ENCODE assay signal across 14 cellular contexts in the genomic region with DNA sequence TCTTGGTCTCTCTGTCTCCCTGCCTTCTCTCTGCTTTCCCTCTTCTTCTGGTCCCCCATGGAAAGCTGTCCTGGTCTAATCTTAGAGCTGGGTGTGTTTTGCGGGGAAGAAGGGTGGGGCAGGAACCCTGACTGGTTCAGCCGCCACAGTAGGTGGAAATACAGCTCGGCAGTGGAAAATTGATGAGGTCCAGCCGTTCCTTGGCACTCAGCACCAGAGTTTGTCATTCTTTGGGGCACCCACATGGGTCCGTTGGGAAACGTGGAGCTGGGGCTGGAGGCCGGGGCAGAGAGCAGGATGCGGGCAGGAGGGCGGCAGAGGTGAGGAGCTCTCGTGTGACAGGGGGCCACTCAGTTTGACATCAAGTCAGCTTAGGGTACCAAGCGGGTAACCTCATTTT.
DNase-seq lines count a peak whose midpoint lies in the region; ATAC-seq and TF ChIP-seq lines count a peak whose summit lies in the region.
"Had no signal": no experiment of that assay in that cellular context is flagged by ENCODE, and none has a peak within 500 bp of the region (broad histone marks: within the 10 kb centered on the region; RNA-seq: fewer than 3 reads in every experiment).

No MANE protein-coding gene starts in this region.

- CTCF ChIA-PET in AG04450 (lab: Charles Lee), result no interaction called here

- H3K4me3 ChIP-seq in AG04450 (ENCODE audit: low read depth, low read length), result peak overlapping the region; percentile 59
- H3K4me3 ChIP-seq in lower lobe of right lung, result peak overlapping the region; percentile 70

- H3K27me3 ChIP-seq in AG04450 (ENCODE audit: control insufficient read depth, insufficient read depth, low read length) (no peaks in the 10 kb centered on the region), lower lobe of right lung (ENCODE audit: low read depth) (no peaks in the 10 kb centered on the region)
- H3K27me3 ChIP-seq: Peyer's patch, tibial nerve had no signal

- H3K36me3 Mint-ChIP-seq in activated naive CD4-positive, alpha-beta T cell treated with anti-CD3 and anti-CD28 coated beads, Interleukin-2, amount 50 U/mL, for 72 hours, result peaks cover 18 to 40% of the 10 kb centered on the region in 2 donors
- H3K36me3 Mint-ChIP-seq: brain had no signal

- H3K27ac Mint-ChIP-seq in activated naive CD4-positive, alpha-beta T cell treated with anti-CD3 and anti-CD28 coated beads, Interleukin-2, amount 50 U/mL, for 72 hours, result peak overlapping the region; percentile 93

- H3K9me3 ChIP-seq in AG04450 (ENCODE audit: control insufficient read depth, insufficient read depth, low read length) (no peaks in the 10 kb centered on the region), lower lobe of right lung (no peaks in the 10 kb centered on the region)
- H3K9me3 ChIP-seq: Peyer's patch, tibial nerve had no signal

- TF ChIP-seq CTCF in AG04450 (IDR thresholded peaks at IDR 0.05; ENCODE audit: low read depth, low read length), result no peak
- TF ChIP-seq CTCF in lower lobe of right lung (IDR thresholded peaks at IDR 0.05), result no peak

- H3K9me3 Mint-ChIP-seq in activated naive CD4-positive, alpha-beta T cell treated with anti-CD3 and anti-CD28 coated beads, Interleukin-2, amount 50 U/mL, for 72 hours, result no peaks in the 10 kb centered on the region
- H3K9me3 Mint-ChIP-seq: brain had no signal

- no peaks in the 10 kb centered on the region for H3K36me3 ChIP-seq in lower lobe of right lung
- H3K36me3 ChIP-seq: Peyer's patch, tibial nerve had no signal

- intact Hi-C loops in lower lobe of right lung (cut with DNase I), result no loop called here

- no peak for ATAC-seq in activated naive CD4-positive, alpha-beta T cell treated with anti-CD3 and anti-CD28 coated beads, Interleukin-2, amount 50 U/mL, for 72 hours
- no peak for ATAC-seq in lower lobe of right lung
- no peak for ATAC-seq in GM19023 (IDR thresholded peaks at IDR 0.05; ENCODE audit: unreplicated experiment)
- no peak for ATAC-seq in HG03280 (IDR thresholded peaks at IDR 0.05; ENCODE audit: unreplicated experiment)
- ATAC-seq: activated CD4-positive, CD25-positive, alpha-beta regulatory T cell treated with anti-CD3 and anti-CD28 coated beads, Interleukin-2, amount 50 U/mL, for 24 hours had no signal

- no peaks in the 10 kb centered on the region for H3K4me1 ChIP-seq in lower lobe of right lung
- H3K4me1 ChIP-seq: tibial nerve had no signal

- POLR2A ChIA-PET in AG04450 (lab: Yijun Ruan, JAX), result interaction anchor here (0.6 kb wide), 1 partner anchor 8 kb away, joined by 3 read pairs; no protein-coding TSS in a partner anchor

- no peak overlapping the region for H3K27ac ChIP-seq in AG04450 (ENCODE audit: low read depth, low read length)
- H3K27ac ChIP-seq in lower lobe of right lung, result no peak overlapping the region

- DNase-seq in AG04450 (ENCODE audit: low read depth, low spot score) (no peak), GM03348 (ENCODE audit: low spot score) (peak; percentile 20), lower lobe of right lung (no peak), NAMALWA (ENCODE audit: low spot score) (no peak), NCI-H526 treated with DMSO at 0.1 percent for 48 hours (lab: John Stamatoyannopoulos, UW) (no peak)
- no peak for DNase-seq in activated naive CD4-positive, alpha-beta T cell treated with anti-CD3 and anti-CD28 coated beads, Interleukin-2, amount 50 U/mL, for 72 hours (ENCODE audit: low spot score in 2 of 2)
- DNase-seq: NCI-H146; Peyer's patch; stimulated activated CD4-positive, alpha-beta T cell treated with anti-CD3 and anti-CD28 coated beads, Interleukin-2, amount 100 ng/mL, for 48 hours had no signal
